1 cellular context compared by ENCODE assay signal in the genomic region with DNA sequence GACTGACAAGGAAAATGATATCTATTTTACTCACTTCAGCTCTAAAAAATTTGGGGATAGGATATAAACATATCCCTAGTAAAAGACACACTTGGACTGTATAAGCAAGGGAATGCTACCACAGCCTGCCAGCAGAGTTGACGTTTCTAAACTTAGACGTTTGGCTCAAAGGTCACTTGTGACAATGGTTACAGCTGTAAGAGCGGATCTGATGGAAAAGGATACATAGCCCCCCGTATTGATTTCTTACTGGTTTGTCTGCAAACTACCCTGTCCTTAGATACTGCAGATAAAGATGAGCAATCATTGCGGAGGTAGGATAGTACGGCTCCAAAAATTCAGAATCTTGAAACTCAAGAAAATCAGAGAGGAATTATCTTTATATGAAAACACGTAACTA.
A peak's percentile ranks its signal among the peaks of the same experiment; 100 is the strongest.
TF ChIP-seq lines count a peak whose summit lies in the region.

No MANE protein-coding gene starts in this region.

TF ChIP-seq in HepG2, 621 proteins besides CTCF, POLR2A, EP300 and RAD21 (continued from another document and continues in another):
- peak; percentile 87 for TF ChIP-seq SOX13 (IDR thresholded peaks at IDR 0.05)
- peak in 1 of 2 experiments; percentile 96; a peak in 2 of 4 replicates for TF ChIP-seq SOX13 (CRISPR knock-in tag; conservative IDR thresholded peaks at IDR 0.05 in 1 of 2, IDR thresholded peaks at IDR 0.05 in 1 of 2)
- no peak for TF ChIP-seq ZNF776 (CRISPR knock-in tag; IDR thresholded peaks at IDR 0.05)
- peak; percentile 36 for TF ChIP-seq RBM22 (optimal IDR thresholded peaks at IDR 0.05; ENCODE audit: low read length)
- TF ChIP-seq ZNF333 (CRISPR knock-in tag; IDR thresholded peaks at IDR 0.05; ENCODE audit: borderline replicate concordance): no peak
- TF ChIP-seq RXRB (CRISPR knock-in tag; IDR thresholded peaks at IDR 0.05; ENCODE audit: borderline replicate concordance): peak; percentile 72
- TF ChIP-seq HNF4G (IDR thresholded peaks at IDR 0.05; ENCODE audit: borderline replicate concordance, low read depth, low read length): peak; percentile 93
- peak; percentile 79; the same call in 1 of the 2 replicates for TF ChIP-seq HNF4G (CRISPR knock-in tag; IDR thresholded peaks at IDR 0.05; ENCODE audit: borderline replicate concordance, low read depth)
- no peak for TF ChIP-seq SP5 (CRISPR knock-in tag; IDR thresholded peaks at IDR 0.05; ENCODE audit: borderline replicate concordance, low read depth)
- no peak for TF ChIP-seq CAMTA2 (CRISPR knock-in tag; IDR thresholded peaks at IDR 0.05; ENCODE audit: borderline replicate concordance)
- peak; percentile 47; the same call in 1 of the 2 replicates for TF ChIP-seq HMG20A (CRISPR knock-in tag; IDR thresholded peaks at IDR 0.05; ENCODE audit: borderline replicate concordance)
- TF ChIP-seq MED1 (CRISPR knock-in tag; IDR thresholded peaks at IDR 0.05): 0 out of 2 replicates have a peak, but pooled peaks have one; percentile 45
- TF ChIP-seq ZNF256 (CRISPR knock-in tag; conservative IDR thresholded peaks at IDR 0.05): no peak
- peak; percentile 44; the same call in 1 of the 2 replicates for TF ChIP-seq PPARG (CRISPR knock-in tag; conservative IDR thresholded peaks at IDR 0.05)
- peak; percentile 54; the same call in 1 of the 2 replicates for TF ChIP-seq NR2F2 (IDR thresholded peaks at IDR 0.05; ENCODE audit: borderline replicate concordance, low read depth)
- TF ChIP-seq, protein P1, sequence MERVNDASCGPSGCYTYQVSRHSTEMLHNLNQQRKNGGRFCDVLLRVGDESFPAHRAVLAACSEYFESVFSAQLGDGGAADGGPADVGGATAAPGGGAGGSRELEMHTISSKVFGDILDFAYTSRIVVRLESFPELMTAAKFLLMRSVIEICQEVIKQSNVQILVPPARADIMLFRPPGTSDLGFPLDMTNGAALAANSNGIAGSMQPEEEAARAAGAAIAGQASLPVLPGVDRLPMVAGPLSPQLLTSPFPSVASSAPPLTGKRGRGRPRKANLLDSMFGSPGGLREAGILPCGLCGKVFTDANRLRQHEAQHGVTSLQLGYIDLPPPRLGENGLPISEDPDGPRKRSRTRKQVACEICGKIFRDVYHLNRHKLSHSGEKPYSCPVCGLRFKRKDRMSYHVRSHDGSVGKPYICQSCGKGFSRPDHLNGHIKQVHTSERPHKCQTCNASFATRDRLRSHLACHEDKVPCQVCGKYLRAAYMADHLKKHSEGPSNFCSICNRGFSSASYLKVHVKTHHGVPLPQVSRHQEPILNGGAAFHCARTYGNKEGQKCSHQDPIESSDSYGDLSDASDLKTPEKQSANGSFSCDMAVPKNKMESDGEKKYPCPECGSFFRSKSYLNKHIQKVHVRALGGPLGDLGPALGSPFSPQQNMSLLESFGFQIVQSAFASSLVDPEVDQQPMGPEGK (CRISPR knock-in tag; IDR thresholded peaks at IDR 0.05): peak; percentile 45; the same call in 1 of the 2 replicates
- peak; percentile 39; the same call in 1 of the 2 replicates for TF ChIP-seq HOXA3 (CRISPR knock-in tag; IDR thresholded peaks at IDR 0.05)
- TF ChIP-seq ZNF616 (CRISPR knock-in tag; IDR thresholded peaks at IDR 0.05; ENCODE audit: low read depth): no peak
- TF ChIP-seq, protein P2, sequence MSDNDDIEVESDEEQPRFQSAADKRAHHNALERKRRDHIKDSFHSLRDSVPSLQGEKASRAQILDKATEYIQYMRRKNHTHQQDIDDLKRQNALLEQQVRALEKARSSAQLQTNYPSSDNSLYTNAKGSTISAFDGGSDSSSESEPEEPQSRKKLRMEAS (IDR thresholded peaks at IDR 0.05): 0 out of 2 replicates have a peak, but pooled peaks have one; percentile 36
- no peak for TF ChIP-seq JUND (CRISPR knock-in tag; IDR thresholded peaks at IDR 0.05)
- TF ChIP-seq, protein P3, sequence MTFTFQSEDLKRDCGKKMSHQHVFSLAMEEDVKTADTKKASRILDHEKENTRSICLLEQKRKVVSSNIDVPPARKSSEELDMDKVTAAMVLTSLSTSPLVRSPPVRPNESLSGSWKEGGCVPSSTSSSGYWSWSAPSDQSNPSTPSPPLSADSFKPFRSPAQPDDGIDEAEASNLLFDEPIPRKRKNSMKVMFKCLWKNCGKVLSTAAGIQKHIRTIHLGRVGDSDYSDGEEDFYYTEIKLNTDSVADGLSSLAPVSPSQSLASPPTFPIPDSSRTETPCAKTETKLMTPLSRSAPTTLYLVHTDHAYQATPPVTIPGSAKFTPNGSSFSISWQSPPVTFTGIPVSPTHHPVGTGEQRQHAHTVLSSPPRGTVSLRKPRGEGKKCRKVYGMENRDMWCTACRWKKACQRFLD (CRISPR knock-in tag; IDR thresholded peaks at IDR 0.05; ENCODE audit: borderline replicate concordance): no peak
- TF ChIP-seq ZNF292 (CRISPR knock-in tag; IDR thresholded peaks at IDR 0.05; ENCODE audit: borderline replicate concordance, low read depth): peak; percentile 37; the same call in 1 of the 2 replicates
- TF ChIP-seq, protein P4, sequence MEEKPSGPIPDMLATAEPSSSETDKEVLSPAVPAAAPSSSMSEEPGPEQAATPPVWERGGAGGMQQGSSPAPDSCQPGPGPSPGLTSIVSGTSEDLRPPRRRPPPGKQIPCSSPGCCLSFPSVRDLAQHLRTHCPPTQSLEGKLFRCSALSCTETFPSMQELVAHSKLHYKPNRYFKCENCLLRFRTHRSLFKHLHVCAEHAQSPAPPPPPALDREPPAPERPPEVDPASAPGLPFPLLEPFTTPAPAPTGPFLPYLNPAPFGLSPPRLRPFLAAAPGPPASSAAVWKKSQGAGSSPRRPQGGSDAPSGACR (CRISPR knock-in tag; IDR thresholded peaks at IDR 0.05): no peak
- TF ChIP-seq, protein P5, sequence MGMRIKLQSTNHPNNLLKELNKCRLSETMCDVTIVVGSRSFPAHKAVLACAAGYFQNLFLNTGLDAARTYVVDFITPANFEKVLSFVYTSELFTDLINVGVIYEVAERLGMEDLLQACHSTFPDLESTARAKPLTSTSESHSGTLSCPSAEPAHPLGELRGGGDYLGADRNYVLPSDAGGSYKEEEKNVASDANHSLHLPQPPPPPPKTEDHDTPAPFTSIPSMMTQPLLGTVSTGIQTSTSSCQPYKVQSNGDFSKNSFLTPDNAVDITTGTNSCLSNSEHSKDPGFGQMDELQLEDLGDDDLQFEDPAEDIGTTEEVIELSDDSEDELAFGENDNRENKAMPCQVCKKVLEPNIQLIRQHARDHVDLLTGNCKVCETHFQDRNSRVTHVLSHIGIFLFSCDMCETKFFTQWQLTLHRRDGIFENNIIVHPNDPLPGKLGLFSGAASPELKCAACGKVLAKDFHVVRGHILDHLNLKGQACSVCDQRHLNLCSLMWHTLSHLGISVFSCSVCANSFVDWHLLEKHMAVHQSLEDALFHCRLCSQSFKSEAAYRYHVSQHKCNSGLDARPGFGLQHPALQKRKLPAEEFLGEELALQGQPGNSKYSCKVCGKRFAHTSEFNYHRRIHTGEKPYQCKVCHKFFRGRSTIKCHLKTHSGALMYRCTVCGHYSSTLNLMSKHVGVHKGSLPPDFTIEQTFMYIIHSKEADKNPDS (CRISPR knock-in tag; IDR thresholded peaks at IDR 0.05): no peak
- TF ChIP-seq CEBPB (IDR thresholded peaks at IDR 0.05; ENCODE audit: borderline replicate concordance, low read depth, low read length): 0 out of 2 replicates have a peak, but pooled peaks have one; percentile 20
- TF ChIP-seq ZNF296 (CRISPR knock-in tag; conservative IDR thresholded peaks at IDR 0.05): no peak
- TF ChIP-seq, protein P6, sequence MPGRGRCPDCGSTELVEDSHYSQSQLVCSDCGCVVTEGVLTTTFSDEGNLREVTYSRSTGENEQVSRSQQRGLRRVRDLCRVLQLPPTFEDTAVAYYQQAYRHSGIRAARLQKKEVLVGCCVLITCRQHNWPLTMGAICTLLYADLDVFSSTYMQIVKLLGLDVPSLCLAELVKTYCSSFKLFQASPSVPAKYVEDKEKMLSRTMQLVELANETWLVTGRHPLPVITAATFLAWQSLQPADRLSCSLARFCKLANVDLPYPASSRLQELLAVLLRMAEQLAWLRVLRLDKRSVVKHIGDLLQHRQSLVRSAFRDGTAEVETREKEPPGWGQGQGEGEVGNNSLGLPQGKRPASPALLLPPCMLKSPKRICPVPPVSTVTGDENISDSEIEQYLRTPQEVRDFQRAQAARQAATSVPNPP (CRISPR knock-in tag; IDR thresholded peaks at IDR 0.05): no peak
- peak; percentile 64; the same call in 1 of the 2 replicates for TF ChIP-seq MBD4 (IDR thresholded peaks at IDR 0.05; ENCODE audit: borderline replicate concordance, low read length)
- TF ChIP-seq MIXL1 (CRISPR knock-in tag; IDR thresholded peaks at IDR 0.05): 0 out of 2 replicates have a peak, but pooled peaks have one; percentile 9
- TF ChIP-seq ZNF629 (CRISPR knock-in tag; conservative IDR thresholded peaks at IDR 0.05): 0 out of 2 replicates have a peak, but pooled peaks have one; percentile 9
- TF ChIP-seq RARG (CRISPR knock-in tag; IDR thresholded peaks at IDR 0.05; ENCODE audit: low read depth): no peak
- 0 out of 2 replicates have a peak, but pooled peaks have one; percentile 57 for TF ChIP-seq ZNF747 (CRISPR knock-in tag; IDR thresholded peaks at IDR 0.05; ENCODE audit: borderline replicate concordance)
- TF ChIP-seq, protein P7, sequence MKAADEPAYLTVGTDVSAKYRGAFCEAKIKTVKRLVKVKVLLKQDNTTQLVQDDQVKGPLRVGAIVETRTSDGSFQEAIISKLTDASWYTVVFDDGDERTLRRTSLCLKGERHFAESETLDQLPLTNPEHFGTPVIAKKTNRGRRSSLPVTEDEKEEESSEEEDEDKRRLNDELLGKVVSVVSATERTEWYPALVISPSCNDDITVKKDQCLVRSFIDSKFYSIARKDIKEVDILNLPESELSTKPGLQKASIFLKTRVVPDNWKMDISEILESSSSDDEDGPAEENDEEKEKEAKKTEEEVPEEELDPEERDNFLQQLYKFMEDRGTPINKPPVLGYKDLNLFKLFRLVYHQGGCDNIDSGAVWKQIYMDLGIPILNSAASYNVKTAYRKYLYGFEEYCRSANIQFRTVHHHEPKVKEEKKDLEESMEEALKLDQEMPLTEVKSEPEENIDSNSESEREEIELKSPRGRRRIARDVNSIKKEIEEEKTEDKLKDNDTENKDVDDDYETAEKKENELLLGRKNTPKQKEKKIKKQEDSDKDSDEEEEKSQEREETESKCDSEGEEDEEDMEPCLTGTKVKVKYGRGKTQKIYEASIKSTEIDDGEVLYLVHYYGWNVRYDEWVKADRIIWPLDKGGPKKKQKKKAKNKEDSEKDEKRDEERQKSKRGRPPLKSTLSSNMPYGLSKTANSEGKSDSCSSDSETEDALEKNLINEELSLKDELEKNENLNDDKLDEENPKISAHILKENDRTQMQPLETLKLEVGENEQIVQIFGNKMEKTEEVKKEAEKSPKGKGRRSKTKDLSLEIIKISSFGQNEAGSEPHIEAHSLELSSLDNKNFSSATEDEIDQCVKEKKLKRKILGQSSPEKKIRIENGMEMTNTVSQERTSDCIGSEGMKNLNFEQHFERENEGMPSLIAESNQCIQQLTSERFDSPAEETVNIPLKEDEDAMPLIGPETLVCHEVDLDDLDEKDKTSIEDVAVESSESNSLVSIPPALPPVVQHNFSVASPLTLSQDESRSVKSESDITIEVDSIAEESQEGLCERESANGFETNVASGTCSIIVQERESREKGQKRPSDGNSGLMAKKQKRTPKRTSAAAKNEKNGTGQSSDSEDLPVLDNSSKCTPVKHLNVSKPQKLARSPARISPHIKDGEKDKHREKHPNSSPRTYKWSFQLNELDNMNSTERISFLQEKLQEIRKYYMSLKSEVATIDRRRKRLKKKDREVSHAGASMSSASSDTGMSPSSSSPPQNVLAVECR (CRISPR knock-in tag; IDR thresholded peaks at IDR 0.05; ENCODE audit: borderline replicate concordance): peak; percentile 64; the same call in 1 of the 2 replicates
- TF ChIP-seq NCOA2 (CRISPR knock-in tag; IDR thresholded peaks at IDR 0.05): peak; percentile 51; the same call in 1 of the 2 replicates
- TF ChIP-seq, protein P8, sequence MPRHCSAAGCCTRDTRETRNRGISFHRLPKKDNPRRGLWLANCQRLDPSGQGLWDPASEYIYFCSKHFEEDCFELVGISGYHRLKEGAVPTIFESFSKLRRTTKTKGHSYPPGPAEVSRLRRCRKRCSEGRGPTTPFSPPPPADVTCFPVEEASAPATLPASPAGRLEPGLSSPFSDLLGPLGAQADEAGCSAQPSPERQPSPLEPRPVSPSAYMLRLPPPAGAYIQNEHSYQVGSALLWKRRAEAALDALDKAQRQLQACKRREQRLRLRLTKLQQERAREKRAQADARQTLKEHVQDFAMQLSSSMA (CRISPR knock-in tag; IDR thresholded peaks at IDR 0.05): 0 out of 2 replicates have a peak, but pooled peaks have one; percentile 33
- TF ChIP-seq, protein P9, sequence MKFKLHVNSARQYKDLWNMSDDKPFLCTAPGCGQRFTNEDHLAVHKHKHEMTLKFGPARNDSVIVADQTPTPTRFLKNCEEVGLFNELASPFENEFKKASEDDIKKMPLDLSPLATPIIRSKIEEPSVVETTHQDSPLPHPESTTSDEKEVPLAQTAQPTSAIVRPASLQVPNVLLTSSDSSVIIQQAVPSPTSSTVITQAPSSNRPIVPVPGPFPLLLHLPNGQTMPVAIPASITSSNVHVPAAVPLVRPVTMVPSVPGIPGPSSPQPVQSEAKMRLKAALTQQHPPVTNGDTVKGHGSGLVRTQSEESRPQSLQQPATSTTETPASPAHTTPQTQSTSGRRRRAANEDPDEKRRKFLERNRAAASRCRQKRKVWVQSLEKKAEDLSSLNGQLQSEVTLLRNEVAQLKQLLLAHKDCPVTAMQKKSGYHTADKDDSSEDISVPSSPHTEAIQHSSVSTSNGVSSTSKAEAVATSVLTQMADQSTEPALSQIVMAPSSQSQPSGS (CRISPR knock-in tag; IDR thresholded peaks at IDR 0.05): 0 out of 2 replicates have a peak, but pooled peaks have one; percentile 19
- peak; percentile 55; the same call in 1 of the 2 replicates for TF ChIP-seq SALL1 (CRISPR knock-in tag; IDR thresholded peaks at IDR 0.05)
- no peak for TF ChIP-seq ZNF431 (CRISPR knock-in tag; IDR thresholded peaks at IDR 0.05; ENCODE audit: borderline replicate concordance, low read depth)
- peak; percentile 97 for TF ChIP-seq SOX5 (CRISPR knock-in tag; IDR thresholded peaks at IDR 0.05; ENCODE audit: borderline replicate concordance)
- peak; percentile 90 for TF ChIP-seq ONECUT2 (CRISPR knock-in tag; IDR thresholded peaks at IDR 0.05)
- no peak for TF ChIP-seq FOXP1 (IDR thresholded peaks at IDR 0.05)
- peak; percentile 53; the same call in 1 of the 2 replicates for TF ChIP-seq FOXP1 (CRISPR knock-in tag; IDR thresholded peaks at IDR 0.05)
- no peak for TF ChIP-seq ZNF33A (CRISPR knock-in tag; IDR thresholded peaks at IDR 0.05; ENCODE audit: borderline replicate concordance)
- TF ChIP-seq ZNF792 (CRISPR knock-in tag; IDR thresholded peaks at IDR 0.05): peak; percentile 63; the same call in 1 of the 2 replicates
- 0 out of 2 replicates have a peak, but pooled peaks have one; percentile 32 for TF ChIP-seq GATA4 (IDR thresholded peaks at IDR 0.05; ENCODE audit: borderline replicate concordance, low read depth)
- TF ChIP-seq ZNF775 (CRISPR knock-in tag; IDR thresholded peaks at IDR 0.05; ENCODE audit: borderline replicate concordance): no peak
- peak; percentile 39; the same call in 1 of the 2 replicates for TF ChIP-seq ZSCAN30 (CRISPR knock-in tag; IDR thresholded peaks at IDR 0.05)
